35 cellular contexts compared by ENCODE assay signal in the genomic region with DNA sequence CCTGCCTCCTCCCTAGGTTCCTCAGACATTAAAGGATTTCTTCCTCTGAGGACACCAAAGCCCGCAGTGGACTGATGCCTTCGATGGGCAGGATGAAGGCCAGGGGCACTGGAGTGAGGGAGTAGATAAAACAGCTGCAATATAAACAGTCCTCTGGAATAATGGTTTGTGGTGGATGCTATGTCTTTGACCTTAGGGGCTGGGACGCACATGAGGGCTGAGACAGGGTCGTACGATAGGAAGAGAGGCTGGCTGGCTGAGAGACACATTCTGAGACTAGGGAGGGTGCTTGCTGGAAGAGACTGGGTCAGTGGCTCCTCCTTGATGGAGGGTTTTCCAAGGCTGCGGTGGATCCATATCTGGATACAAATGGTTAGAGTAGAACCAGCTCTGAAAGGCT. TPM values are rescaled to one million over a fixed set of nuclear protein-coding genes. Genes with fewer than 3 reads are reported as not detected.
"Had no signal": no experiment of that assay in that cellular context is flagged by ENCODE, and none has a peak within 500 bp of the region (broad histone marks: within the 10 kb centered on the region; RNA-seq: fewer than 3 reads in every experiment).

No MANE protein-coding gene starts in this region.

- H3K4me3 ChIP-seq: neural progenitor cell, ovary, psoas muscle, right lobe of liver, skin epidermis, smooth muscle cell, spleen, stomach, thoracic aorta, thyroid gland, tibial nerve, upper lobe of left lung, vagina had no signal

- H3K27ac Mint-ChIP-seq: natural killer cell; nephron; neural progenitor cell; progenitor cell of endocrine pancreas; stimulated activated effector memory CD8-positive, alpha-beta T cell treated with anti-CD3 and anti-CD28 coated beads, Interleukin-12 subunit alpha, Interleukin-12 subunit beta, amount 100 ng/mL, for 72 hours; stimulated activated naive B cell treated with anti-CD40 and anti-IgM and Interleukin-4, amounts not matched to agents 10 μg/mL and 1 μg/mL and 100 μg/mL, for 72 hours; stimulated activated naive CD8-positive, alpha-beta T cell treated with anti-CD3 and anti-CD28 coated beads, Interleukin-15, Interleukin-2, amounts not matched to agents 100 ng/mL and 50 ng/mL, for 24 hours had no signal

- H3K27me3 ChIP-seq: neural progenitor cell, ovary, right lobe of liver, thyroid gland, upper lobe of left lung, vagina had no signal

- H3K4me1 Mint-ChIP-seq: natural killer cell; nephron; stimulated activated effector memory CD8-positive, alpha-beta T cell treated with anti-CD3 and anti-CD28 coated beads, Interleukin-12 subunit alpha, Interleukin-12 subunit beta, amount 100 ng/mL, for 72 hours had no signal

- H3K9me3 Mint-ChIP-seq: natural killer cell; nephron; stimulated activated effector memory CD8-positive, alpha-beta T cell treated with anti-CD3 and anti-CD28 coated beads, Interleukin-12 subunit alpha, Interleukin-12 subunit beta, amount 100 ng/mL, for 72 hours; stimulated activated naive CD8-positive, alpha-beta T cell treated with anti-CD3 and anti-CD28 coated beads, Interleukin-15, Interleukin-2, amounts not matched to agents 100 ng/mL and 50 ng/mL, for 24 hours had no signal

- H3K9me3 ChIP-seq: psoas muscle, right lobe of liver, thoracic aorta, thyroid gland, tibial nerve, vagina had no signal

- H3K36me3 Mint-ChIP-seq: natural killer cell; neural progenitor cell; stimulated activated effector memory CD8-positive, alpha-beta T cell treated with anti-CD3 and anti-CD28 coated beads, Interleukin-12 subunit alpha, Interleukin-12 subunit beta, amount 100 ng/mL, for 72 hours had no signal

- H3K4me1 ChIP-seq: neural progenitor cell, parathyroid adenoma, psoas muscle, right lobe of liver, spleen, stomach, thyroid gland, tibial nerve, upper lobe of left lung, vagina had no signal

- H3K4me3 Mint-ChIP-seq: natural killer cell; nephron; stimulated activated effector memory CD8-positive, alpha-beta T cell treated with anti-CD3 and anti-CD28 coated beads, Interleukin-12 subunit alpha, Interleukin-12 subunit beta, amount 100 ng/mL, for 72 hours; stimulated activated naive B cell treated with anti-CD40 and anti-IgM and Interleukin-4, amounts not matched to agents 10 μg/mL and 1 μg/mL and 100 μg/mL, for 72 hours; stimulated activated naive CD8-positive, alpha-beta T cell treated with anti-CD3 and anti-CD28 coated beads, Interleukin-15, Interleukin-2, amounts not matched to agents 100 ng/mL and 50 ng/mL, for 24 hours had no signal

- DNase-seq: natural killer cell; occipital lobe; ovary; posterior cingulate gyrus; psoas muscle; right cardiac atrium; right lobe of liver; spleen; stimulated activated CD4-positive, alpha-beta T cell treated with anti-CD3 and anti-CD28 coated beads, Interleukin-12 subunit alpha, Interleukin-12 subunit beta, amount 100 ng/mL, for 4 hours; stimulated activated CD4-positive, alpha-beta T cell treated with anti-CD3 and anti-CD28 coated beads, Interleukin-1b, Interleukin-23, amount 100 ng/mL, for 48 hours; stimulated activated CD4-positive, alpha-beta T cell treated with anti-CD3 and anti-CD28 coated beads, Interleukin-2, amount 100 ng/mL, for 48 hours; stimulated activated CD4-positive, alpha-beta T cell treated with anti-CD3 and anti-CD28 coated beads, Interleukin-4, amount 100 ng/mL, for 24 hours; stimulated activated naive B cell treated with anti-CD40 and anti-IgM and Interleukin-4, amounts not matched to agents 10 μg/mL and 1 μg/mL and 100 μg/mL, for 72 hours; stimulated activated naive CD4-positive, alpha-beta T cell treated with Interleukin-2 at 50 U/mL for 16 hours; stomach; thyroid gland; trophoblast cell; upper lobe of left lung had no signal

- H3K9ac ChIP-seq: neural progenitor cell, parathyroid adenoma had no signal

- ATAC-seq: natural killer cell; psoas muscle; right cardiac atrium; right lobe of liver; stimulated activated effector memory CD8-positive, alpha-beta T cell treated with anti-CD3 and anti-CD28 coated beads, Interleukin-12 subunit alpha, Interleukin-12 subunit beta, amount 100 ng/mL, for 72 hours; stimulated activated naive B cell treated with anti-CD40 and anti-IgM and Interleukin-4, amounts not matched to agents 10 μg/mL and 1 μg/mL and 100 μg/mL, for 72 hours had no signal

- H3K27ac ChIP-seq: neural progenitor cell, ovary, parathyroid adenoma, psoas muscle, right lobe of liver, skin epidermis, spleen, stomach, thoracic aorta, thyroid gland, tibial nerve, upper lobe of left lung, vagina had no signal

- H3K36me3 ChIP-seq: neural progenitor cell, ovary, right lobe of liver, spleen, stomach, thoracic aorta, thyroid gland, tibial nerve, upper lobe of left lung, vagina had no signal

RNA-seq across cellular contexts. Expression of a gene that starts 15.7 kb away (rescaled TPM):
- total RNA-seq: natural killer cell, occipital lobe, osteoblast, ovary, progenitor cell of endocrine pancreas, psoas muscle, renal cortical epithelial cell, right cardiac atrium, right lobe of liver, smooth muscle cell, spleen, stomach, subcutaneous adipose tissue, temporal lobe, thoracic aorta, thyroid gland, tibial nerve, upper lobe of left lung, ureter, vagina had no signal
- polyA plus RNA-seq: neural cell, ovary, psoas muscle, right cardiac atrium, smooth muscle cell, spleen, stomach had no signal
